1 cellular context compared by ENCODE assay signal in genomic region chr1:116880952-116881351, GRCh38.
TF ChIP-seq lines count a peak whose summit lies in the region.

No MANE protein-coding gene starts in this region.

TF ChIP-seq in H1, 55 proteins besides CTCF, POLR2A, EP300 and RAD21:
- no peak for TF ChIP-seq ATF2 (IDR thresholded peaks at IDR 0.05; ENCODE audit: low read length)
- no peak for TF ChIP-seq SP1 (IDR thresholded peaks at IDR 0.05; ENCODE audit: low read depth, low read length)
- no peak for TF ChIP-seq KDM4A (IDR thresholded peaks at IDR 0.05; ENCODE audit: low read depth, low read length, severe bottlenecking)
- TF ChIP-seq NRF1 (IDR thresholded peaks at IDR 0.05; ENCODE audit: low read depth, low read length), result no peak
- TF ChIP-seq TAF7 (optimal IDR thresholded peaks at IDR 0.05; ENCODE audit: borderline replicate concordance, low read depth, low read length), result no peak
- TF ChIP-seq JUN (IDR thresholded peaks at IDR 0.05; ENCODE audit: low read depth, low read length), result no peak
- no peak for TF ChIP-seq BACH1 (IDR thresholded peaks at IDR 0.05; ENCODE audit: low read length)
